ENCODE assay signal across 1 cellular context in genomic region chr3:10332481-10333358, GRCh38.
A peak's percentile ranks its signal among the peaks of the same experiment; 100 is the strongest.
TF ChIP-seq lines count a peak whose summit lies in the region.

No MANE protein-coding gene starts in this region.

TF ChIP-seq in K562, 482 proteins besides CTCF, POLR2A, EP300 and RAD21:
- TF ChIP-seq ZNF121 (CRISPR knock-in tag; conservative IDR thresholded peaks at IDR 0.05) = peak; percentile 3; the same call in 1 of the 2 replicates
- TF ChIP-seq E2F6 (IDR thresholded peaks at IDR 0.05; ENCODE audit: borderline replicate concordance in 1 of 2, extremely low read depth in 1 of 2, insufficient read depth in 1 of 2, insufficient read length in 1 of 2, low read depth in 1 of 2, low read length in 1 of 2, poor library complexity in 1 of 2, severe bottlenecking in 1 of 2) = peak in 1 of 2 experiments; percentile 65
- TF ChIP-seq MYNN (IDR thresholded peaks at IDR 0.05) = no peak
- TF ChIP-seq MYNN (CRISPR knock-in tag; IDR thresholded peaks at IDR 0.05) = no peak
- no peak for TF ChIP-seq ARNT (IDR thresholded peaks at IDR 0.05)
TF ChIP-seq in K562: peak in this region for 2.
